Comparison of ENCODE assay signal across 26 cellular contexts in genomic region chr2:44450806-44451205, GRCh38.
DNase-seq lines count a peak whose midpoint lies in the region; ATAC-seq and TF ChIP-seq lines count a peak whose summit lies in the region.
"Had no signal": no experiment of that assay in that cellular context is flagged by ENCODE, and none has a peak within 500 bp of the region (broad histone marks: within the 10 kb centered on the region; RNA-seq: fewer than 3 reads in every experiment).

No MANE protein-coding gene starts in this region.

- no peak overlapping the region for H2BK120ac ChIP-seq in trophoblast cell (ENCODE audit: insufficient read depth, low read length, poor library complexity)

- H2AK5ac ChIP-seq in trophoblast cell (ENCODE audit: low read length), result no peak overlapping the region

- H3K9ac ChIP-seq in trophoblast cell (ENCODE audit: low read length), result no peak overlapping the region

- H3K79me1 ChIP-seq in trophoblast cell (ENCODE audit: low read length), result no peaks in the 10 kb centered on the region

- no peak overlapping the region for H2BK12ac ChIP-seq in trophoblast cell (ENCODE audit: low read length)

- ATAC-seq in SK-N-SH treated with all-trans-retinoic acid at 6 μM for 48 hours, result peak; percentile 63
- ATAC-seq in HG03039 (IDR thresholded peaks at IDR 0.05; ENCODE audit: unreplicated experiment), result no peak
- ATAC-seq: activated CD8-positive, alpha-beta T cell treated with anti-CD3 and anti-CD28 coated beads, Interleukin-2, amount 10 ng/mL, durations not matched to agents 7 days and 5 days; activated naive CD4-positive, alpha-beta T cell treated with anti-CD3 and anti-CD28 coated beads, Interleukin-2, amount 50 U/mL, for 72 hours; heart left ventricle; stimulated activated naive CD8-positive, alpha-beta T cell treated with anti-CD3 and anti-CD28 coated beads, Interleukin-15, Interleukin-2, amounts not matched to agents 100 U/mL and 50 U/mL, for 24 hours; T-helper 17 cell had no signal

- H2BK5ac ChIP-seq in trophoblast cell (ENCODE audit: low read depth, low read length, poor library complexity), result no peak overlapping the region

- H3K79me2 ChIP-seq in trophoblast cell (ENCODE audit: control insufficient read depth, insufficient read depth, low read length, poor library complexity), result no peaks in the 10 kb centered on the region

- no peak overlapping the region for H3K4me2 ChIP-seq in trophoblast cell (ENCODE audit: low read length)

- H3K27me3 ChIP-seq in trophoblast cell (ENCODE audit: insufficient read depth, low read length), result no peaks in the 10 kb centered on the region
- H3K27me3 ChIP-seq: heart left ventricle, SJSA1 had no signal

- H3K27ac ChIP-seq in trophoblast cell (ENCODE audit: low read depth, low read length), result no peak overlapping the region
- H3K27ac ChIP-seq: C4-2B, heart left ventricle, SJSA1, skin epidermis had no signal

- no peaks in the 10 kb centered on the region for H3K4me1 ChIP-seq in trophoblast cell (ENCODE audit: control insufficient read depth in 1 of 2, insufficient read depth in 2 of 2, low read length in 2 of 2)
- H3K4me1 ChIP-seq: SJSA1 had no signal

- H4K91ac ChIP-seq in trophoblast cell (ENCODE audit: low read depth, low read length), result no peak overlapping the region

- H3K4ac ChIP-seq in trophoblast cell (ENCODE audit: low read depth, low read length), result no peak overlapping the region

- no peak overlapping the region for H3K23ac ChIP-seq in trophoblast cell (ENCODE audit: low read length)

- H4K8ac ChIP-seq in trophoblast cell (ENCODE audit: low read depth, low read length), result no peak overlapping the region

- no peak overlapping the region for H3K18ac ChIP-seq in trophoblast cell (ENCODE audit: low read length)

- no peaks in the 10 kb centered on the region for H3K36me3 ChIP-seq in trophoblast cell (ENCODE audit: control insufficient read depth in 1 of 2, insufficient read depth in 2 of 2, low read length in 2 of 2)
- H3K36me3 ChIP-seq: heart left ventricle, SJSA1 had no signal

- H3K14ac ChIP-seq in trophoblast cell (ENCODE audit: low read length), result no peak overlapping the region

- H3K4me3 ChIP-seq in trophoblast cell (ENCODE audit: low read depth, low read length), result no peak overlapping the region
- H3K4me3 ChIP-seq: SJSA1, skin epidermis had no signal

- no peak overlapping the region for H2AFZ ChIP-seq in trophoblast cell (ENCODE audit: insufficient read depth, low read length, poor library complexity)

- DNase-seq in EH (ENCODE audit: low read depth) (peak; percentile 5), foreskin melanocyte (peak; percentile 11), pulmonary artery endothelial cell (ENCODE audit: low read depth, low spot score) (peak; percentile 8), putamen (ENCODE audit: low spot score) (no peak), trophoblast cell (no peak)
- DNase-seq: activated CD4-positive, alpha-beta T cell treated with anti-CD3 and anti-CD28 coated beads for 1 hour; activated CD8-positive, alpha-beta T cell treated with anti-CD3 and anti-CD28 coated beads, Interleukin-2, amount 10 ng/mL, durations not matched to agents 7 days and 5 days; aorta; Calu3; DND-41; HCEC 1CT; heart left ventricle; KBM-7; MM.1S; NCI-H1417 treated with DMSO at 0.1 percent for 48 hours; NCI-H2081; NCI-H2227 treated with DMSO at 0.1 percent for 48 hours; occipital lobe; stimulated activated naive CD8-positive, alpha-beta T cell treated with anti-CD3 and anti-CD28 coated beads, Interleukin-15, Interleukin-2, amounts not matched to agents 100 U/mL and 50 U/mL, for 24 hours; T-helper 17 cell had no signal

- no peak overlapping the region for H4K12ac ChIP-seq in trophoblast cell (ENCODE audit: low read depth, low read length)

- no peaks in the 10 kb centered on the region for H3K9me3 ChIP-seq in trophoblast cell (ENCODE audit: insufficient read depth, low read depth, low read length)
- H3K9me3 ChIP-seq: heart left ventricle, SJSA1 had no signal

TF ChIP-seq in SK-N-SH treated with all-trans-retinoic acid at 6 μM for 48 hours, 23 proteins besides CTCF, POLR2A, EP300 and RAD21:
- TF ChIP-seq TOX (CRISPR knock-in tag; IDR thresholded peaks at IDR 0.05; ENCODE audit: borderline replicate concordance) (no peak), ESRRG (CRISPR knock-in tag; IDR thresholded peaks at IDR 0.05) (no peak), CREB5 (CRISPR knock-in tag; IDR thresholded peaks at IDR 0.05; ENCODE audit: low read depth) (no peak), ISL1 (CRISPR knock-in tag; IDR thresholded peaks at IDR 0.05) (no peak), PATZ1 (CRISPR knock-in tag; IDR thresholded peaks at IDR 0.05; ENCODE audit: borderline replicate concordance) (no peak), POU6F1 (CRISPR knock-in tag; IDR thresholded peaks at IDR 0.05; ENCODE audit: borderline replicate concordance, low read depth) (no peak), ARNTL (CRISPR knock-in tag; IDR thresholded peaks at IDR 0.05; ENCODE audit: borderline replicate concordance, low read depth) (no peak), CSDC2 (CRISPR knock-in tag; IDR thresholded peaks at IDR 0.05) (no peak)
TF ChIP-seq in SK-N-SH treated with all-trans-retinoic acid at 6 μM for 48 hours: peak in this region for 0.

Comparison
In these comparisons a context has a peak if more than half of its experiments do, and no peak if none do; other contexts are left out.
1. DNase-seq: peak in EH (single experiment), foreskin melanocyte (single experiment) and pulmonary artery endothelial cell (single experiment); none in putamen (single experiment) and trophoblast cell (0 of 2).